8 cellular contexts compared by ENCODE assay signal in the genomic region with DNA sequence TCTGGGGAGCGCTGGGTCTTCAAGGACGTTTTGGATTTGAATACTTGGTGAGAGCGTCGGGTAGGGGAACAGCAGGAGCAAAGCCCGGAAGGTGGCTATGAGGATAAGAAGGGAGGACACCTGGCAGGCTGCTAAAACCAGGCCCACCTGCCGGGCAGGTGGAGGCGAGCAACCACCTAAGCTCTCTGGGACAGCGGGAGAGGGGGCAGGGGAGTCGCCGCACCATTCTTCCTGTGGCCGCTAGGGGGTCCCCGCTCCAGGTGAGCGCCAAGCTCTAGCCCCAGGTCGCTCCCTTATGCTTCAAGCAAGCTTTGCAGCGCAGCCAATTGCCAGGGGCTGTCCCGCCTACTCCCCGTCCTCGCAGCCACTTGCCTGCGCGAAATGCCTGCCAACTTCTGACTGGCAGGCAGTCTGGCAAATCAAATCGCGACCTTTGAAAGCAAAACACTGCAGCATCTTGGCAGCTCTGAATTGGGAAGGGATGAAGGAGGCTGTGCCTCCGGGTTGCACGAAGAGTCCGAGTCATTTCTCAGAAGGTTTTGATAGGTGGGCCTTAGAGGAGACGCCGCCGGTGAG. TPM values are rescaled to one million over a fixed set of nuclear protein-coding genes. Genes with fewer than 3 reads are reported as not detected.
DNase-seq lines count a peak whose midpoint lies in the region; ATAC-seq and TF ChIP-seq lines count a peak whose summit lies in the region.

NIPAL3 (plus strand) TSS at position 469 of the 576 bp plus-strand sequence. CDS start 3,746 bp downstream, outside the sequence.

- peak within 1 kb of the TSS; percentile 72 for H3K4me3 ChIP-seq in HFF-Myc (replicated peaks; ENCODE audit: low read depth, low read length)
- H3K4me3 ChIP-seq in gastroesophageal sphincter = peak within 1 kb of the TSS; percentile 48 to 69

- H3K36me3 ChIP-seq in gastroesophageal sphincter = peaks cover 0 to 13% of the 10 kb centered on the region in 2 donors

- CTCF ChIA-PET in activated naive CD4-positive, alpha-beta T cell treated with anti-CD3 and anti-CD28 coated beads for 36 hours (lab: Charles Lee) = interaction anchor here (0.5 to 6.8 kb wide), 38 partner anchors 8 to 245 kb away, joined by 3 to 43 read pairs (median 4); partner anchors contain the start of gene RCAN3

- H3K4me1 ChIP-seq in gastroesophageal sphincter = peaks cover 0 to 34% (median 10%) of the 10 kb centered on the region in 3 donors

- TF ChIP-seq EP300 in gastroesophageal sphincter (IDR thresholded peaks at IDR 0.05) = no peak

- H3K4me1 Mint-ChIP-seq in activated naive CD4-positive, alpha-beta T cell treated with anti-CD3 and anti-CD28 coated beads for 36 hours (ENCODE audit: low read depth) = peaks cover 56% of the 10 kb centered on the region

- H3K36me3 Mint-ChIP-seq in activated naive CD4-positive, alpha-beta T cell treated with anti-CD3 and anti-CD28 coated beads for 36 hours (ENCODE audit: low read depth) = peaks cover 25% of the 10 kb centered on the region

- TF ChIP-seq CTCF in HFF-Myc (IDR thresholded peaks at IDR 0.05; ENCODE audit: low read depth, low read length, missing control alignments) (peak; percentile 79), gastroesophageal sphincter (IDR thresholded peaks at IDR 0.05) (peak; percentile 35 to 88 (median 80))

- H3K9me3 Mint-ChIP-seq in activated naive CD4-positive, alpha-beta T cell treated with anti-CD3 and anti-CD28 coated beads for 36 hours = no peaks in the 10 kb centered on the region

- peak within 1 kb of the TSS; percentile 94 for H3K4me3 Mint-ChIP-seq in activated naive CD4-positive, alpha-beta T cell treated with anti-CD3 and anti-CD28 coated beads for 36 hours

- H3K27ac Mint-ChIP-seq in activated naive CD4-positive, alpha-beta T cell treated with anti-CD3 and anti-CD28 coated beads for 36 hours = peak within 1 kb of the TSS; percentile 94

- intact Hi-C loops in activated naive CD4-positive, alpha-beta T cell treated with anti-CD3 and anti-CD28 coated beads for 36 hours (cut with micrococcal nuclease) = loop anchor here (1.0 to 2.0 kb wide), 10 partner anchors 23 to 329 kb away; partner anchors contain the start of gene SRRM1

- peak within 1 kb of the TSS in 3 of 4 donors; percentile 14 to 72 (median 58) for H3K27ac ChIP-seq in gastroesophageal sphincter

- no peak for TF ChIP-seq POLR2A in gastroesophageal sphincter (IDR thresholded peaks at IDR 0.05)

- WGBS in gastroesophageal sphincter (ENCODE audit: low coverage in 1 of 2), 2 donors = 0 to 10% methylated on average over 6 to 16 of the region's 28 CpGs

- no peaks in the 10 kb centered on the region for H3K27me3 ChIP-seq in gastroesophageal sphincter

- peak; percentile 96 for ATAC-seq in gastroesophageal sphincter

- H3K9me3 ChIP-seq in gastroesophageal sphincter = no peaks in the 10 kb centered on the region

- H3K27me3 Mint-ChIP-seq in activated naive CD4-positive, alpha-beta T cell treated with anti-CD3 and anti-CD28 coated beads for 36 hours (ENCODE audit: low read depth) = no peaks in the 10 kb centered on the region

- peak; percentile 99 for DNase-seq in GM04504 (ENCODE audit: low read depth)
- DNase-seq in HFF-Myc (ENCODE audit: extremely low read depth, low read depth) = peak; percentile 97
- peak; percentile 94 for DNase-seq in MV-4-11 (lab: John Stamatoyannopoulos, UW)
- peak; percentile 98 for DNase-seq in SK-N-DZ (ENCODE audit: low spot score)
- DNase-seq in activated naive CD4-positive, alpha-beta T cell treated with anti-CD3 and anti-CD28 coated beads for 36 hours = peak; percentile 100
- DNase-seq in non-pigmented ciliary epithelial cell (ENCODE audit: low read depth) = peak; percentile 98
- DNase-seq in superior temporal gyrus (ENCODE audit: extremely low spot score) = peak; percentile 99

RNA-seq across cellular contexts. Expression of gene NIPAL3, which starts in this region (rescaled TPM):
- 11.7 and 12.2 TPM in 2 replicates for polyA plus RNA-seq in SK-N-DZ (2014; cell fraction: cytosol; rRNA removed)
- 4.4 and 5.4 TPM in 2 replicates for polyA plus RNA-seq in SK-N-DZ (2014; cell fraction: nucleus; rRNA removed)
- 10 to 100 TPM; 58.1 to 59.2 TPM for total RNA-seq in activated naive CD4-positive, alpha-beta T cell treated with anti-CD3 and anti-CD28 coated beads for 36 hours
- 10 to 100 TPM; 22.3 to 45.7 (median 35.6) TPM for total RNA-seq in gastroesophageal sphincter

Comparison
In these comparisons a context has a peak if more than half of its experiments do, and no peak if none do; other contexts are left out.
1. Peak in every context shown above with its lines: DNase-seq, ATAC-seq, H3K4me3 ChIP-seq and H3K27ac ChIP-seq.